In the genomic region with DNA sequence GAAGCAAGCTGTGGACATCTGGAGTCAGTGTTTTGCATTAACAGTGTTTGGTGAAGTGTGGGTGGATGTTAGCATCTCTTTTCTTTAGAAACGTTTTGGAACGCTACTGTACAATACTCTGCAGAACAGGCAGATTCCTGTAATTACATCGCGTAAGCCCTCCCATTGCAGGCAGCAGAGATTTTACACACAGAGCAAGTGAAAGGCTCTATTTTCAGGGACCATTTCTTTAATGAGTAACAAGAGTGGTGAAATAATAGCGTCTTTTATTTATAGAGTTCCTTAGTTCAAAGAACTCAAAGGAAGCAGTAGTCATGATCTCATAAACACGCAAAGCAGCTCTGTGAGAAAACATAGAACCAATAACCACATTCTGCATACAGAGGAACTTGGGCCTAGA, we compare ENCODE assay signal across 23 cellular contexts.
A peak's percentile ranks its signal among the peaks of the same experiment; 100 is the strongest.
DNase-seq lines count a peak whose midpoint lies in the region; ATAC-seq, FAIRE-seq and TF ChIP-seq lines count a peak whose summit lies in the region.
"Had no signal": no experiment of that assay in that cellular context is flagged by ENCODE, and none has a peak within 500 bp of the region (broad histone marks: within the 10 kb centered on the region; RNA-seq: fewer than 3 reads in every experiment).

No MANE protein-coding gene starts in this region.

- no peaks in the 10 kb centered on the region for H3K4me1 Mint-ChIP-seq in activated T-helper 2 cell treated with anti-CD3 and anti-CD28 coated beads, Interferon-gamma antibody, Interleukin-2, Interleukin-4, amounts not matched to agents 10 μg/mL and 5 μg/mL and 100 μg/mL, durations not matched to agents 14 hours and 24 hours and 36 hours (ENCODE audit: low read depth)
- H3K4me1 Mint-ChIP-seq: activated naive CD4-positive, alpha-beta T cell treated with anti-CD3 and anti-CD28 coated beads, Interleukin-2, amount 10 ng/mL, durations not matched to agents 7 days and 5 days; immature natural killer cell; mesothelial cell of epicardium had no signal

- no peaks in the 10 kb centered on the region for H3K36me3 Mint-ChIP-seq in activated T-helper 2 cell treated with anti-CD3 and anti-CD28 coated beads, Interferon-gamma antibody, Interleukin-2, Interleukin-4, amounts not matched to agents 10 μg/mL and 5 μg/mL and 100 μg/mL, durations not matched to agents 14 hours and 24 hours and 36 hours (ENCODE audit: low read depth)
- H3K36me3 Mint-ChIP-seq: activated naive CD4-positive, alpha-beta T cell treated with anti-CD3 and anti-CD28 coated beads, Interleukin-2, amount 10 ng/mL, durations not matched to agents 7 days and 5 days; immature natural killer cell; mesothelial cell of epicardium had no signal

- ATAC-seq in pancreas: peak in 3 of 4 donors; percentile 29 to 65 (median 42)

- DNase-seq in COLO829 (ENCODE audit: low spot score) (peak; percentile 55), NCI-H69 (lab: John Stamatoyannopoulos, UW) (peak; percentile 27), foreskin melanocyte (peak; percentile 82), pancreas (no peak), caudate nucleus (lab: John Stamatoyannopoulos, UW) (no peak), GM10248 (ENCODE audit: extremely low spot score) (no peak)
- DNase-seq in activated T-helper 2 cell treated with anti-CD3 and anti-CD28 coated beads, Interferon-gamma antibody, Interleukin-2, Interleukin-4, amounts not matched to agents 10 μg/mL and 5 μg/mL and 100 μg/mL, durations not matched to agents 14 hours and 24 hours and 36 hours (ENCODE audit: low spot score): no peak
- DNase-seq: activated naive CD4-positive, alpha-beta T cell treated with anti-CD3 and anti-CD28 coated beads, Interleukin-2, amount 10 ng/mL, durations not matched to agents 7 days and 5 days; activated T-cell treated with anti-CD3 and anti-CD28 coated beads for 4 hours; GM23248; head of caudate nucleus; immature natural killer cell; NCI-H1048; NCI-H2227 treated with DMSO at 0.1 percent for 48 hours; right lobe of liver; stimulated activated CD4-positive, alpha-beta T cell treated with anti-CD3 and anti-CD28 coated beads, Interleukin-1b, Interleukin-23, amount 100 ng/mL, for 48 hours had no signal

- H3K27me3 Mint-ChIP-seq in activated T-helper 2 cell treated with anti-CD3 and anti-CD28 coated beads, Interferon-gamma antibody, Interleukin-2, Interleukin-4, amounts not matched to agents 10 μg/mL and 5 μg/mL and 100 μg/mL, durations not matched to agents 14 hours and 24 hours and 36 hours (ENCODE audit: low read depth): no peaks in the 10 kb centered on the region
- H3K27me3 Mint-ChIP-seq: activated naive CD4-positive, alpha-beta T cell treated with anti-CD3 and anti-CD28 coated beads, Interleukin-2, amount 10 ng/mL, durations not matched to agents 7 days and 5 days had no signal

- intact Hi-C loops in pancreas (cut with DNase I): no loop called here
- intact Hi-C loops in activated T-helper 2 cell treated with anti-CD3 and anti-CD28 coated beads, Interferon-gamma antibody, Interleukin-2, Interleukin-4, amounts not matched to agents 10 μg/mL and 5 μg/mL and 100 μg/mL, durations not matched to agents 14 hours and 24 hours and 36 hours (cut with micrococcal nuclease): no loop called here

- H3K9me3 Mint-ChIP-seq in activated T-helper 2 cell treated with anti-CD3 and anti-CD28 coated beads, Interferon-gamma antibody, Interleukin-2, Interleukin-4, amounts not matched to agents 10 μg/mL and 5 μg/mL and 100 μg/mL, durations not matched to agents 14 hours and 24 hours and 36 hours: peaks cover 15% of the 10 kb centered on the region
- H3K9me3 Mint-ChIP-seq: mesothelial cell of epicardium, neural crest cell had no signal

- POLR2A ChIA-PET in GM10248 (lab: Yijun Ruan, JAX): no interaction called here

- CTCF ChIA-PET in GM10248 (lab: Yijun Ruan, JAX): no interaction called here

- H3K9me3 ChIP-seq in pancreas: no peaks in the 10 kb centered on the region
- H3K9me3 ChIP-seq: BLaER1 treated with 17β-estradiol and CSF1 and Interleukin-3, amounts not matched to agents 10 nM and 100 nM; breast epithelium; right lobe of liver had no signal

- H3K4me1 ChIP-seq in pancreas: no peaks in the 10 kb centered on the region
- H3K4me1 ChIP-seq: BLaER1 treated with 17β-estradiol and CSF1 and Interleukin-3, amounts not matched to agents 10 nM and 100 nM; breast epithelium; right lobe of liver had no signal

- H3K27ac ChIP-seq in pancreas: no peak overlapping the region
- no peak overlapping the region for H3K27ac ChIP-seq in caudate nucleus (ENCODE audit: low read depth, low read length)
- H3K27ac ChIP-seq: BLaER1 treated with 17β-estradiol and CSF1 and Interleukin-3, amounts not matched to agents 10 nM and 100 nM; breast epithelium; dorsolateral prefrontal cortex; GM23248; KMS-11; right lobe of liver had no signal

- H3K27ac Mint-ChIP-seq in activated T-helper 2 cell treated with anti-CD3 and anti-CD28 coated beads, Interferon-gamma antibody, Interleukin-2, Interleukin-4, amounts not matched to agents 10 μg/mL and 5 μg/mL and 100 μg/mL, durations not matched to agents 14 hours and 24 hours and 36 hours: no peak overlapping the region
- H3K27ac Mint-ChIP-seq: activated naive CD4-positive, alpha-beta T cell treated with anti-CD3 and anti-CD28 coated beads, Interleukin-2, amount 10 ng/mL, durations not matched to agents 7 days and 5 days; immature natural killer cell; mesothelial cell of epicardium had no signal

- no peaks in the 10 kb centered on the region for H3K36me3 ChIP-seq in pancreas
- H3K36me3 ChIP-seq: BLaER1 treated with 17β-estradiol and CSF1 and Interleukin-3, amounts not matched to agents 10 nM and 100 nM; breast epithelium; right lobe of liver had no signal

- TF ChIP-seq CTCF in pancreas (IDR thresholded peaks at IDR 0.05) (no peak), GM10248 (IDR thresholded peaks at IDR 0.05; ENCODE audit: control extremely low read depth, extremely low read depth, low read depth, missing control alignments) (no peak)

- no peak overlapping the region for H3K4me3 ChIP-seq in pancreas
- H3K4me3 ChIP-seq: BLaER1 treated with 17β-estradiol and CSF1 and Interleukin-3, amounts not matched to agents 10 nM and 100 nM; breast epithelium; dorsolateral prefrontal cortex; GM23248; right lobe of liver had no signal

- WGBS in pancreas, 2 donors: 31 to 37% methylated on average over 6 of the region's 6 CpGs

- no peaks in the 10 kb centered on the region for H3K27me3 ChIP-seq in pancreas
- H3K27me3 ChIP-seq: BLaER1 treated with 17β-estradiol and CSF1 and Interleukin-3, amounts not matched to agents 10 nM and 100 nM; breast epithelium; dorsolateral prefrontal cortex; right lobe of liver had no signal

- no peak for FAIRE-seq in pancreas (lab: Jason Lieb, UNC)
- FAIRE-seq: GM18507 had no signal

- H3K4me3 Mint-ChIP-seq in activated T-helper 2 cell treated with anti-CD3 and anti-CD28 coated beads, Interferon-gamma antibody, Interleukin-2, Interleukin-4, amounts not matched to agents 10 μg/mL and 5 μg/mL and 100 μg/mL, durations not matched to agents 14 hours and 24 hours and 36 hours (ENCODE audit: low read depth): no peak overlapping the region
- H3K4me3 Mint-ChIP-seq: activated naive CD4-positive, alpha-beta T cell treated with anti-CD3 and anti-CD28 coated beads, Interleukin-2, amount 10 ng/mL, durations not matched to agents 7 days and 5 days; immature natural killer cell; mesothelial cell of epicardium; neural crest cell had no signal

Comparison
In these comparisons a context has a peak if more than half of its experiments do, and no peak if none do; other contexts are left out.
1. DNase-seq: peak in COLO829 (single experiment), NCI-H69 (single experiment) and foreskin melanocyte (single experiment); none in pancreas (0 of 6), caudate nucleus (0 of 61), activated T-helper 2 cell treated with anti-CD3 and anti-CD28 coated beads, Interferon-gamma antibody, Interleukin-2, Interleukin-4, amounts not matched to agents 10 μg/mL and 5 μg/mL and 100 μg/mL, durations not matched to agents 14 hours and 24 hours and 36 hours (single experiment) and GM10248 (single experiment).